8 cellular contexts compared by ENCODE assay signal in the genomic region with DNA sequence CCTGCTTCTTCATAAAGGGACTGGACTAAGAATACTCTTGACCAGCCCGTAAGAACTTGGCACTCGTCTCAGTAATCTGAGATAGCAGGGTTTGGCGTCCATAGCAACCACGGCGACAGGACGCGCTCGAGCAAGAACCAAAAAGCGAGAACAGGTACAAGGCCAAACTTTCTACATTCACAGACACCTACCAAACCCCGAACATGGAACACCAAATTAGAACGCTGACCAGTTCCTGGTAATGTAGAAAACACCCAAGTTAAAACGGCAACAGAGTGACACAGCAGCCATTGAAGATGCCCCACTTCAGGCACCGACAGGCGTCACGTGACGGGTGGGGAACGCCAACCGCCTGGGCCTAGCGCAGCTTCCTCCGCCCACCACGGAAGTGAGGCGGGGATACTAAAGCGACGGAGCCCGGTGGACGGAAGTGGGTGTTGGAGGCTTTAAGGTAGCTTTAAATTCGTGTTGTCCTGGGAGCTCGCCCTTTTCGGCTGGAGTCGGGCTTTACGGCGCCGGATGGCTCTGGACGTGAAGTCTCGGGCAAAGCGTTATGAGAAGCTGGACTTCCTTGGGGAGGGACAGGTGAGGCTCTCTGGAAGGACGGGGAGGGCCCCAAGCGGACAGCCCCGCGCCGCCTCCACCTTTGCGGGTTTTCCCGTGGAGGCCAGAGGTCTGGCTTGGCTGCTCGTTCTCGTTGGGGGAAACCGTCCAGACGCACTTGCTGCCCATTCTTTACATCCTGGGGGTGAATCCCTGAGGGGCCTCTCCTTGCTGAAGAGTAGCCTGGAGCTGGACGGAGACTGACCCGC. TPM values are rescaled to one million over a fixed set of nuclear protein-coding genes. Genes with fewer than 3 reads are reported as not detected.
A peak's percentile ranks its signal among the peaks of the same experiment; 100 is the strongest.
DNase-seq lines count a peak whose midpoint lies in the region; ATAC-seq and TF ChIP-seq lines count a peak whose summit lies in the region.

A gene (plus strand): TSS at position 430 of the 812 bp plus-strand sequence. CDS start 90 bp downstream, at position 520.

- TF ChIP-seq POLR2A in suprapubic skin (IDR thresholded peaks at IDR 0.05), result peak in 1 of 2 donors; percentile 8

- H4K20me1 ChIP-seq in SK-N-SH (ENCODE audit: insufficient read depth), result no peaks in the 10 kb centered on the region

- ATAC-seq in HG02571 (IDR thresholded peaks at IDR 0.05; ENCODE audit: unreplicated experiment), result peak; percentile 99

- WGBS in SK-N-SH (ENCODE audit: low lambda C conversion rate), result 0% methylated on average over 44 of the region's 49 CpGs
- WGBS in suprapubic skin, result 0% methylated on average over 32 of the region's 49 CpGs

- TF ChIP-seq RAD21 in SK-N-SH (IDR thresholded peaks at IDR 0.05; ENCODE audit: low read length), result no peak

- H3F3A ChIP-seq in SK-N-SH (replicated peaks; ENCODE audit: insufficient read depth), result peaks cover 36% of the 10 kb centered on the region

- CTCF ChIA-PET in SK-N-SH (lab: Yijun Ruan, JAX), result interaction anchor here (0.6 to 1.9 kb wide), 2 partner anchors 57 to 141 kb away, joined by 3 to 8 read pairs; a partner anchor contains a TSS

- peaks cover 4 to 6% of the 10 kb centered on the region in 2 experiments; a peak in 2 of 4 replicates for H3K4me1 ChIP-seq in SK-N-SH (ENCODE audit: control insufficient read depth in 1 of 2, insufficient read depth in 2 of 2, low read depth in 1 of 2, low read length in 1 of 2)
- peaks cover 38% of the 10 kb centered on the region for H3K4me1 ChIP-seq in suprapubic skin

- no peaks in the 10 kb centered on the region for H3K9me3 ChIP-seq in SK-N-SH
- no peaks in the 10 kb centered on the region for H3K9me3 ChIP-seq in suprapubic skin

- TF ChIP-seq EP300 in SK-N-SH (IDR thresholded peaks at IDR 0.05; ENCODE audit: borderline replicate concordance in 1 of 2, low read depth in 1 of 2, low read length in 1 of 2) (no peak), suprapubic skin (IDR thresholded peaks at IDR 0.05) (no peak)

- H3K27ac ChIP-seq in SK-N-SH (ENCODE audit: low read depth in 2 of 2, low read length in 1 of 2) (peak within 1 kb of the TSS; percentile 66 to 79), suprapubic skin (peak within 1 kb of the TSS; percentile 83)

- POLR2A ChIA-PET in SK-N-SH (lab: Yijun Ruan, JAX), result interaction anchor here (0.6 kb wide), 1 partner anchor 132 kb away, joined by 3 read pairs; no protein-coding TSS in a partner anchor

- no peaks in the 10 kb centered on the region for H3K9me2 ChIP-seq in SK-N-SH

- H2AFZ ChIP-seq in SK-N-SH (ENCODE audit: low read depth), result peak within 1 kb of the TSS; percentile 82

- H3K36me3 ChIP-seq in SK-N-SH (replicated peaks in 1 of 2; ENCODE audit: control insufficient read depth in 1 of 2, insufficient read depth in 2 of 2, low read length in 1 of 2) (peaks cover 11 to 20% of the 10 kb centered on the region in 2 experiments), suprapubic skin (peaks cover 8% of the 10 kb centered on the region)

- peak; percentile 81 for DNase-seq in GM04504 (ENCODE audit: low read depth)
- peak; percentile 70 for DNase-seq in NCI-H1048 (lab: John Stamatoyannopoulos, UW)
- peak; percentile 93 for DNase-seq in SK-N-SH
- peak; percentile 94 for DNase-seq in activated naive CD4-positive, alpha-beta T cell treated with anti-CD3 and anti-CD28 coated beads, Interleukin-2, amount 50 U/mL, for 16 hours
- DNase-seq in globus pallidus (ENCODE audit: low spot score), result peak; percentile 93
- peak; percentile 62 to 97 (median 88) for DNase-seq in nucleus accumbens (lab: John Stamatoyannopoulos, UW)
- peak; percentile 96 to 98 for DNase-seq in suprapubic skin (ENCODE audit: low spot score in 2 of 2)

- peak within 1 kb of the TSS; percentile 86 for H3K4me2 ChIP-seq in SK-N-SH

- TF ChIP-seq CTCF in SK-N-SH (IDR thresholded peaks at IDR 0.05) (no peak), suprapubic skin (IDR thresholded peaks at IDR 0.05) (no peak)

- peaks cover 43% of the 10 kb centered on the region for H3K79me2 ChIP-seq in SK-N-SH (ENCODE audit: insufficient read depth)

- H3K9ac ChIP-seq in SK-N-SH, result peak within 1 kb of the TSS; percentile 80

- H3K4me3 ChIP-seq in SK-N-SH (ENCODE audit: low read depth in 2 of 2, low read length in 1 of 2) (peak within 1 kb of the TSS; percentile 70 to 86), suprapubic skin (peak within 1 kb of the TSS; percentile 73)

- H3K27me3 ChIP-seq in SK-N-SH (ENCODE audit: insufficient read depth), result no peaks in the 10 kb centered on the region
- H3K27me3 ChIP-seq in suprapubic skin, result no peaks in the 10 kb centered on the region

TF ChIP-seq in SK-N-SH, 30 proteins besides CTCF, POLR2A, EP300 and RAD21 (continues in another document):
- TF ChIP-seq FOSL2 (IDR thresholded peaks at IDR 0.05; ENCODE audit: borderline replicate concordance, low read depth) (no peak), MEF2A (IDR thresholded peaks at IDR 0.05; ENCODE audit: borderline replicate concordance, low read depth) (no peak), GABPA (IDR thresholded peaks at IDR 0.05; ENCODE audit: low read depth) (peak; percentile 83), TCF12 (IDR thresholded peaks at IDR 0.05) (no peak), SIN3A (IDR thresholded peaks at IDR 0.05; ENCODE audit: borderline replicate concordance, low read depth, low read length) (peak; percentile 97), FOXM1 (IDR thresholded peaks at IDR 0.05; ENCODE audit: low read depth) (no peak), CHD2 (IDR thresholded peaks at IDR 0.05; ENCODE audit: low read length, partially characterized antibody) (peak; percentile 56), TAF1 (IDR thresholded peaks at IDR 0.05; ENCODE audit: borderline replicate concordance, low read depth, low read length) (peak; percentile 67; the same call in 1 of the 2 replicates), ELF1 (IDR thresholded peaks at IDR 0.05) (peak; percentile 86), NFIC (IDR thresholded peaks at IDR 0.05; ENCODE audit: borderline replicate concordance) (peak; percentile 33; the same call in 1 of the 2 replicates), EZH2phosphoT487 (IDR thresholded peaks at IDR 0.05; ENCODE audit: borderline replicate concordance, low read depth) (no peak), NRF1 (IDR thresholded peaks at IDR 0.05; ENCODE audit: low read depth, low read length) (peak; percentile 65), SMC3 (IDR thresholded peaks at IDR 0.05; ENCODE audit: low read depth, low read length) (0 out of 2 replicates have a peak, but pooled peaks have one; percentile 5)
- TF ChIP-seq, protein P1, sequence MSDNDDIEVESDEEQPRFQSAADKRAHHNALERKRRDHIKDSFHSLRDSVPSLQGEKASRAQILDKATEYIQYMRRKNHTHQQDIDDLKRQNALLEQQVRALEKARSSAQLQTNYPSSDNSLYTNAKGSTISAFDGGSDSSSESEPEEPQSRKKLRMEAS (IDR thresholded peaks at IDR 0.05; ENCODE audit: low read depth), result peak; percentile 63; the same call in 1 of the 2 replicates
- TF ChIP-seq, protein P2, sequence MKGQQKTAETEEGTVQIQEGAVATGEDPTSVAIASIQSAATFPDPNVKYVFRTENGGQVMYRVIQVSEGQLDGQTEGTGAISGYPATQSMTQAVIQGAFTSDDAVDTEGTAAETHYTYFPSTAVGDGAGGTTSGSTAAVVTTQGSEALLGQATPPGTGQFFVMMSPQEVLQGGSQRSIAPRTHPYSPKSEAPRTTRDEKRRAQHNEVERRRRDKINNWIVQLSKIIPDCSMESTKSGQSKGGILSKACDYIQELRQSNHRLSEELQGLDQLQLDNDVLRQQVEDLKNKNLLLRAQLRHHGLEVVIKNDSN (IDR thresholded peaks at IDR 0.05; ENCODE audit: borderline replicate concordance, low read depth), result peak; percentile 99
- TF ChIP-seq, protein P3, sequence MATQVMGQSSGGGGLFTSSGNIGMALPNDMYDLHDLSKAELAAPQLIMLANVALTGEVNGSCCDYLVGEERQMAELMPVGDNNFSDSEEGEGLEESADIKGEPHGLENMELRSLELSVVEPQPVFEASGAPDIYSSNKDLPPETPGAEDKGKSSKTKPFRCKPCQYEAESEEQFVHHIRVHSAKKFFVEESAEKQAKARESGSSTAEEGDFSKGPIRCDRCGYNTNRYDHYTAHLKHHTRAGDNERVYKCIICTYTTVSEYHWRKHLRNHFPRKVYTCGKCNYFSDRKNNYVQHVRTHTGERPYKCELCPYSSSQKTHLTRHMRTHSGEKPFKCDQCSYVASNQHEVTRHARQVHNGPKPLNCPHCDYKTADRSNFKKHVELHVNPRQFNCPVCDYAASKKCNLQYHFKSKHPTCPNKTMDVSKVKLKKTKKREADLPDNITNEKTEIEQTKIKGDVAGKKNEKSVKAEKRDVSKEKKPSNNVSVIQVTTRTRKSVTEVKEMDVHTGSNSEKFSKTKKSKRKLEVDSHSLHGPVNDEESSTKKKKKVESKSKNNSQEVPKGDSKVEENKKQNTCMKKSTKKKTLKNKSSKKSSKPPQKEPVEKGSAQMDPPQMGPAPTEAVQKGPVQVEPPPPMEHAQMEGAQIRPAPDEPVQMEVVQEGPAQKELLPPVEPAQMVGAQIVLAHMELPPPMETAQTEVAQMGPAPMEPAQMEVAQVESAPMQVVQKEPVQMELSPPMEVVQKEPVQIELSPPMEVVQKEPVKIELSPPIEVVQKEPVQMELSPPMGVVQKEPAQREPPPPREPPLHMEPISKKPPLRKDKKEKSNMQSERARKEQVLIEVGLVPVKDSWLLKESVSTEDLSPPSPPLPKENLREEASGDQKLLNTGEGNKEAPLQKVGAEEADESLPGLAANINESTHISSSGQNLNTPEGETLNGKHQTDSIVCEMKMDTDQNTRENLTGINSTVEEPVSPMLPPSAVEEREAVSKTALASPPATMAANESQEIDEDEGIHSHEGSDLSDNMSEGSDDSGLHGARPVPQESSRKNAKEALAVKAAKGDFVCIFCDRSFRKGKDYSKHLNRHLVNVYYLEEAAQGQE (IDR thresholded peaks at IDR 0.05; ENCODE audit: low read depth, low read length), result no peak
- TF ChIP-seq, protein P4, sequence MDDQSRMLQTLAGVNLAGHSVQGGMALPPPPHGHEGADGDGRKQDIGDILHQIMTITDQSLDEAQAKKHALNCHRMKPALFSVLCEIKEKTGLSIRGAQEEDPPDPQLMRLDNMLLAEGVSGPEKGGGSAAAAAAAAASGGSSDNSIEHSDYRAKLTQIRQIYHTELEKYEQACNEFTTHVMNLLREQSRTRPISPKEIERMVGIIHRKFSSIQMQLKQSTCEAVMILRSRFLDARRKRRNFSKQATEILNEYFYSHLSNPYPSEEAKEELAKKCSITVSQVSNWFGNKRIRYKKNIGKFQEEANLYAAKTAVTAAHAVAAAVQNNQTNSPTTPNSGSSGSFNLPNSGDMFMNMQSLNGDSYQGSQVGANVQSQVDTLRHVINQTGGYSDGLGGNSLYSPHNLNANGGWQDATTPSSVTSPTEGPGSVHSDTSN (IDR thresholded peaks at IDR 0.05), result no peak; the same call in 1 of the 2 replicates

RNA-seq across cellular contexts. Expression of the gene that starts here (rescaled TPM):
- 44.2 and 62.1 TPM in 2 replicates for polyA plus RNA-seq in SK-N-SH (2012; rRNA removed)
- 71.0 and 91.6 TPM in 2 replicates for polyA plus RNA-seq in SK-N-SH (2012; cell fraction: cytosol; rRNA removed)
- polyA plus RNA-seq in SK-N-SH (2012; cell fraction: nucleus; rRNA removed), result 14.1 and 41.0 TPM in 2 replicates
- 10 to 100 TPM; 25.7 to 37.2 (median 31.2) TPM for total RNA-seq in suprapubic skin

Comparison
In these comparisons a context has a peak if more than half of its experiments do, and no peak if none do; other contexts are left out.
1. Peak in every context shown above with its lines: DNase-seq, ATAC-seq, H3K4me3 ChIP-seq and H3K27ac ChIP-seq.